1 cellular context compared by ENCODE assay signal in the genomic region with DNA sequence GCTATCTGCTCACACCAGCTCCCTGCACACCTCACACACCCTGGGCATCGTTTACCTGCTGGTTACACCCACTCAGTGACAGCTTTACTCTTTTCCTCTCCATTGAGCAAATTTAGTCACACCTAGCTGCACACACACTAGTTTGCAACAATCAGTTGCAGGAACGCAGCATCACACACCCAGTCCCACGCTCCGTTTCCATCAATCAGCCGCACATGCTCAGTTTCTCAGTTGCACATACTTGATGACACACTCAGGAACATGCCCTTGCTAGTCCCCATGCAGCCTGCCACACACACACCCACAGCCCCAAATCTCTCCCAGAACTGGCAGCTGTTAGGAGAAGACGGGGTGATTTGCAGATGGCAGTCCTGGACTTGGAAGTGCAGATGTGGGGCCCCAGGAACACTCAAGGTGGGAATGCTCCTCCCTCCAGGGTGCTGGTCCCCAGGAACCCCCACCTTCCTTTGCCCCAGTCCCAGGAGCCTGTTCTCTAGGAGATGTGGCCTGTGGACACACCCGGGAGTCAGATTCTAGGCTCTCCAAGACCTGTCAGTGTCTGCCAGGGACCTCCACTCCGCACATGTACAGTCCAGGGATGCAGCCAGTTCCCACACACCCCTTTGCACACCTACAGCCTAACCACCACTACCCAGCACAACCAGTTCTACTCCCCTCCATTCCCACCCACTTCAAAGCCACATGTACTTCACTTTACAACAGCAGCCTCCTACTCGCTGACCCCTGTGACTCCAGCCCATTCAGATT.
TF ChIP-seq lines count a peak whose summit lies in the region.

No MANE protein-coding gene starts in this region.

TF ChIP-seq in GM23338, 12 proteins besides CTCF, POLR2A, EP300 and RAD21:
- peak; percentile 79 for TF ChIP-seq EZH2 (IDR thresholded peaks at IDR 0.05; ENCODE audit: low read depth, unreplicated experiment)
- no peak for TF ChIP-seq JUNB (IDR thresholded peaks at IDR 0.05; ENCODE audit: unreplicated experiment)
